9 cellular contexts compared by ENCODE assay signal in the genomic region with DNA sequence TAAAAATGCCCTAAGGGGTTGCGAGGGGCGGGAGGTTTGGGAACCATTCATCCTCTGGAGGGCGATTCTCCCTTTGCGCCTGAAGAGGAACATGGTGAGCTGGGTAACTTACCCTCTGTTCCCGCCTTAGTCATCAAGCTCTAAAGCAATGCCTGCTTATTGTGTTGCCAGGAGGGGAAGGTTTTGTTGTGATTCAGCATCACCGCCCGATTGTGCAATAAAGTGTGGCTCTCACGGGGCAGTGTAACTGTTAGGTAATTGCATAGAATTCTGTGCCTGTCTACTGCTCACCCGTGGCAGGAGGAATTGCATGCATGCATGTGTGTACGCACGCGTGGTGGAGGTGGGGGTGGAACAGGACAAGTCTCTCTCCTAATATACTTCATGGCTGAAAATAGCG.
DNase-seq lines count a peak whose midpoint lies in the region; FAIRE-seq and TF ChIP-seq lines count a peak whose summit lies in the region.
"Had no signal": no experiment of that assay in that cellular context is flagged by ENCODE, and none has a peak within 500 bp of the region (broad histone marks: within the 10 kb centered on the region; RNA-seq: fewer than 3 reads in every experiment).

No MANE protein-coding gene starts in this region.

- H3K79me2 ChIP-seq in fibroblast of lung (ENCODE audit: control insufficient read depth, insufficient read depth, low read length): no peaks in the 10 kb centered on the region

- FAIRE-seq in RCC 7860 (lab: Jason Lieb, UNC): peak; percentile 73
- FAIRE-seq in small intestine (lab: Jason Lieb, UNC): no peak

- H3K36me3 ChIP-seq in fibroblast of lung (ENCODE audit: control insufficient read depth, insufficient read depth, low read length) (no peaks in the 10 kb centered on the region), small intestine (ENCODE audit: control insufficient read depth in 2 of 2, insufficient read depth in 2 of 2, low read length in 2 of 2) (no peaks in the 10 kb centered on the region), suprapubic skin (no peaks in the 10 kb centered on the region)

- no peak overlapping the region for H3K4me2 ChIP-seq in fibroblast of lung (ENCODE audit: extremely low read depth, insufficient read depth, low read length)

- H3K27ac ChIP-seq in fibroblast of lung (ENCODE audit: insufficient read depth, low read length): no peak overlapping the region
- H3K27ac ChIP-seq in small intestine (ENCODE audit: low read depth in 1 of 2, low read length in 1 of 2): peak overlapping the region in 1 of 2 donors; percentile 46
- no peak overlapping the region for H3K27ac ChIP-seq in suprapubic skin

- H2AFZ ChIP-seq in fibroblast of lung (ENCODE audit: low read length): no peak overlapping the region

- H3K9me3 ChIP-seq in fibroblast of lung (ENCODE audit: control insufficient read depth, insufficient read depth, low read depth, low read length): no peaks in the 10 kb centered on the region
- H3K9me3 ChIP-seq in small intestine (ENCODE audit: control insufficient read depth, low read depth): no peaks in the 10 kb centered on the region
- no peaks in the 10 kb centered on the region for H3K9me3 ChIP-seq in suprapubic skin

- H3K4me3 ChIP-seq in fibroblast of lung (replicated peaks in 1 of 4; ENCODE audit: control extremely low read depth in 1 of 4, insufficient read depth in 1 of 4, low read depth in 3 of 4, low read length in 4 of 4) (no peak overlapping the region), small intestine (ENCODE audit: low read depth in 1 of 2, low read length in 2 of 2) (no peak overlapping the region), suprapubic skin (no peak overlapping the region)

- H3K4me1 ChIP-seq in fibroblast of lung (ENCODE audit: control insufficient read depth, extremely low read depth, insufficient read depth, low read length) (no peaks in the 10 kb centered on the region), small intestine (ENCODE audit: control insufficient read depth in 2 of 2, insufficient read depth in 1 of 2, low read depth in 1 of 2, low read length in 1 of 2) (peaks cover 0 to 3% of the 10 kb centered on the region in 2 donors), suprapubic skin (peaks cover 7% of the 10 kb centered on the region)

- TF ChIP-seq CTCF in fibroblast of lung (conservative IDR thresholded peaks at IDR 0.05 in 1 of 2, IDR thresholded peaks at IDR 0.05 in 1 of 2; ENCODE audit: low read depth in 1 of 2, low read length in 2 of 2) (no peak), suprapubic skin (IDR thresholded peaks at IDR 0.05) (no peak)

- TF ChIP-seq EP300 in suprapubic skin (IDR thresholded peaks at IDR 0.05): no peak

- WGBS in small intestine, 3 donors: 70 to 77% (median 71%) methylated on average over 13 of the region's 13 CpGs
- WGBS in suprapubic skin: 68% methylated on average over 13 of the region's 13 CpGs

- no peaks in the 10 kb centered on the region for H3K27me3 ChIP-seq in fibroblast of lung (ENCODE audit: control insufficient read depth, insufficient read depth, low read length)
- no peaks in the 10 kb centered on the region for H3K27me3 ChIP-seq in small intestine (ENCODE audit: control insufficient read depth in 2 of 2, insufficient read depth in 2 of 2, low read length in 2 of 2)
- H3K27me3 ChIP-seq in suprapubic skin: no peaks in the 10 kb centered on the region

- TF ChIP-seq POLR2A in suprapubic skin (IDR thresholded peaks at IDR 0.05): no peak

- DNase-seq in H4 (ENCODE audit: low spot score) (peak; percentile 82), RCC 7860 (ENCODE audit: low spot score) (peak; percentile 93), fibroblast of lung (ENCODE audit: low read depth in 2 of 2) (peak; percentile 90 to 95), small intestine (peak; percentile 85), activated gamma-delta T cell treated with Interleukin-2 at 50 U/mL for 16 hours (no peak), KG1 (lab: John Stamatoyannopoulos, UW) (no peak), suprapubic skin (ENCODE audit: low spot score in 2 of 2) (no peak)
- DNase-seq: amygdala, RPMI8226 had no signal

- H4K20me1 ChIP-seq in fibroblast of lung (ENCODE audit: control insufficient read depth, extremely low read depth, insufficient read depth, low read length): no peaks in the 10 kb centered on the region

- no peak overlapping the region for H3K9ac ChIP-seq in fibroblast of lung (ENCODE audit: insufficient read depth, low read length)

Comparison
In these comparisons a context has a peak if more than half of its experiments do, and no peak if none do; other contexts are left out.
1. DNase-seq: peak in H4 (single experiment), RCC 7860 (single experiment), fibroblast of lung (2 of 2) and small intestine (single experiment); none in activated gamma-delta T cell treated with Interleukin-2 at 50 U/mL for 16 hours (single experiment), KG1 (single experiment) and suprapubic skin (0 of 2).